13 cellular contexts compared by ENCODE assay signal in genomic region chr19:50344661-50345318, GRCh38. TPM values are rescaled to one million over a fixed set of nuclear protein-coding genes. Genes with fewer than 3 reads are reported as not detected.
DNase-seq lines count a peak whose midpoint lies in the region; ATAC-seq and TF ChIP-seq lines count a peak whose summit lies in the region.
"Had no signal": no experiment of that assay in that cellular context is flagged by ENCODE, and none has a peak within 500 bp of the region (broad histone marks: within the 10 kb centered on the region; RNA-seq: fewer than 3 reads in every experiment).

No MANE protein-coding gene starts in this region.

- no peaks in the 10 kb centered on the region for H3K27me3 ChIP-seq in OCI-LY3 (ENCODE audit: low read depth, low read length)
- H3K27me3 ChIP-seq: body of pancreas, suprapubic skin had no signal

- H4K20me1 ChIP-seq in OCI-LY3 (ENCODE audit: insufficient read depth, low read length), result peaks cover 20% of the 10 kb centered on the region

- H3K4me1 Mint-ChIP-seq in T-helper 1 cell treated with Interleukin-12 subunit alpha and Interleukin-12 subunit beta and Interleukin-4 antibody, amounts not matched to agents 30 μg/mL and 1 μg/mL, for 36 hours (ENCODE audit: low read depth), result peaks cover 27% of the 10 kb centered on the region
- no peaks in the 10 kb centered on the region for H3K4me1 Mint-ChIP-seq in HFFc6 (ENCODE audit: low read depth)

- no peak overlapping the region for H2AFZ ChIP-seq in OCI-LY3 (ENCODE audit: low read depth, low read length)

- peaks cover 26% of the 10 kb centered on the region for H3K9me3 ChIP-seq in OCI-LY3 (ENCODE audit: insufficient read depth, low read length)

- H3K79me2 ChIP-seq in OCI-LY3 (ENCODE audit: low read length), result peaks cover 59% of the 10 kb centered on the region

- DNase-seq in T-helper 1 cell, result no peak
- peak; percentile 56 for DNase-seq in posterior vena cava (ENCODE audit: low spot score)
- DNase-seq in NCI-H1930 (lab: John Stamatoyannopoulos, UW), result no peak
- no peak for DNase-seq in HT-29 (ENCODE audit: low spot score)
- DNase-seq in HFFc6, result no peak
- DNase-seq: body of pancreas, foreskin melanocyte, NCI-H510A treated with DMSO at 0.1 percent for 48 hours had no signal

- H3K4me3 ChIP-seq in OCI-LY3 (ENCODE audit: low read length), result peak overlapping the region; percentile 78
- H3K4me3 ChIP-seq: body of pancreas, suprapubic skin had no signal

- H3K27me3 Mint-ChIP-seq in T-helper 1 cell treated with Interleukin-12 subunit alpha and Interleukin-12 subunit beta and Interleukin-4 antibody, amounts not matched to agents 30 μg/mL and 1 μg/mL, for 36 hours (ENCODE audit: low read depth), result no peaks in the 10 kb centered on the region
- H3K27me3 Mint-ChIP-seq in HFFc6 (ENCODE audit: insufficient read depth), result peaks cover 6% of the 10 kb centered on the region

- peak overlapping the region; percentile 64 for H3K4me2 ChIP-seq in OCI-LY3 (ENCODE audit: low read length)

- H3K4me3 Mint-ChIP-seq in T-helper 1 cell treated with Interleukin-12 subunit alpha and Interleukin-12 subunit beta and Interleukin-4 antibody, amounts not matched to agents 30 μg/mL and 1 μg/mL, for 36 hours, result peak overlapping the region; percentile 26
- no peak overlapping the region for H3K4me3 Mint-ChIP-seq in HFFc6

- peak overlapping the region; percentile 26 for H3K27ac Mint-ChIP-seq in T-helper 1 cell treated with Interleukin-12 subunit alpha and Interleukin-12 subunit beta and Interleukin-4 antibody, amounts not matched to agents 30 μg/mL and 1 μg/mL, for 36 hours
- H3K27ac Mint-ChIP-seq in HFFc6, result no peak overlapping the region

- H3K9ac ChIP-seq in OCI-LY3 (ENCODE audit: low read length), result peak overlapping the region; percentile 94

- TF ChIP-seq CTCF in OCI-LY3 (IDR thresholded peaks at IDR 0.05; ENCODE audit: low read depth, low read length) (no peak), HFFc6 (IDR thresholded peaks at IDR 0.05) (no peak)

- H3K36me3 ChIP-seq in OCI-LY3 (replicated peaks; ENCODE audit: low read depth, low read length), result peaks cover 40% of the 10 kb centered on the region
- H3K36me3 ChIP-seq: suprapubic skin had no signal

- H3K4me1 ChIP-seq in OCI-LY3 (ENCODE audit: low read length), result peaks cover 83% of the 10 kb centered on the region

- peaks cover 3% of the 10 kb centered on the region for H3K9me3 Mint-ChIP-seq in T-helper 1 cell treated with Interleukin-12 subunit alpha and Interleukin-12 subunit beta and Interleukin-4 antibody, amounts not matched to agents 30 μg/mL and 1 μg/mL, for 36 hours
- H3K9me3 Mint-ChIP-seq in HFFc6, result peaks cover 14% of the 10 kb centered on the region

- peak; percentile 42 for ATAC-seq in HG02678 (IDR thresholded peaks at IDR 0.05; ENCODE audit: unreplicated experiment)
- ATAC-seq: activated CD4-positive, CD25-positive, alpha-beta regulatory T cell treated with anti-CD3 and anti-CD28 coated beads, Interleukin-2, amount 50 U/mL, for 24 hours; body of pancreas had no signal

- peaks cover 10% of the 10 kb centered on the region for H3K36me3 Mint-ChIP-seq in T-helper 1 cell treated with Interleukin-12 subunit alpha and Interleukin-12 subunit beta and Interleukin-4 antibody, amounts not matched to agents 30 μg/mL and 1 μg/mL, for 36 hours (ENCODE audit: low read depth)
- H3K36me3 Mint-ChIP-seq in HFFc6 (ENCODE audit: low read depth), result no peaks in the 10 kb centered on the region

- H3K27ac ChIP-seq in OCI-LY3 (ENCODE audit: low read length), result peak overlapping the region; percentile 92
- H3K27ac ChIP-seq: body of pancreas, suprapubic skin had no signal

- intact Hi-C loops in posterior vena cava (cut with DNase I), result no loop called here

RNA-seq across cellular contexts. Expression of gene KCNC3, which starts 15.6 kb away (rescaled TPM):
- total RNA-seq in posterior vena cava, result under 1 TPM; 0.83 to 0.90 TPM
- total RNA-seq in HT-29 (2014; rRNA removed; shearing (Covaris generic)), result 3.5 and 7.1 TPM in 2 replicates
- not detected for total RNA-seq in HFFc6 (2021; fragmentation: NEBNext Ultra II Directional; extraction: Animal tissue kit (Norgen Biotek cat#: 25700))

RNA-seq across cellular contexts. Expression of gene NAPSA, which starts 20.6 kb away (rescaled TPM):
- total RNA-seq in posterior vena cava, result under 1 TPM; 0.33 to 0.37 TPM
- total RNA-seq in HT-29 (2014; rRNA removed; shearing (Covaris generic)), result 0.08 and 1.2 TPM in 2 replicates
- total RNA-seq in HFFc6 (2021; fragmentation: NEBNext Ultra II Directional; extraction: Animal tissue kit (Norgen Biotek cat#: 25700)), result under 1 TPM in 4 of 6 experiments, not detected in 2; 0.12 to 0.66 (median 0.41) TPM

RNA-seq across cellular contexts. Expression of gene NR1H2, which starts 31.5 kb away (rescaled TPM):
- 10 to 100 TPM; 65.0 to 82.3 TPM for total RNA-seq in posterior vena cava
- 111 and 113 TPM in 2 replicates for total RNA-seq in HT-29 (2014; rRNA removed; shearing (Covaris generic))
- total RNA-seq in HFFc6 (2021; fragmentation: NEBNext Ultra II Directional; extraction: Animal tissue kit (Norgen Biotek cat#: 25700)), result 10 to 100 TPM; 66.6 to 76.0 (median 70.1) TPM

RNA-seq across cellular contexts. Expression of gene POLD1, which starts 39.4 kb away (rescaled TPM):
- 10 to 100 TPM; 10.4 to 12.3 TPM for total RNA-seq in posterior vena cava
- total RNA-seq in HT-29 (2014; rRNA removed; shearing (Covaris generic)), result 256 and 257 TPM in 2 replicates
- total RNA-seq in HFFc6 (2021; fragmentation: NEBNext Ultra II Directional; extraction: Animal tissue kit (Norgen Biotek cat#: 25700)), result 10 to 100 TPM; 21.7 to 37.8 (median 33.7) TPM
